In the genomic region with DNA sequence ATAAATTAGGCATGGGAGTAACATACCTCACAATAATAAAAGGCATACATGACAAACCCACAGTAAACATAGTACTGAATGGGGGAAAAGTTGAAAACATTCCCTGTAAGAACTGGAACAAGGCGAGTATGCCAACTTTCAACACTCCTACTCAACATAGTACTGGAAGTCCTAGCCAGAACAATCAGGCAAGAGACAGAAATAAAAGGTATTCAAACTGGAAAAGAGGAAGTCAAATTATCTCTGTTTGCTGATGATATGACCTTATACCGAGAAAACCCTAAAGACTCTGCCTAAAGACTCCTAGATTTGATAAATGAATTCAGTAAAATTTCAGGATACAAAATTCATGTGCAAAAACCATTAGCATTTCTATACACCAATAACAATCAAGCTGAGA, we compare ENCODE assay signal across 36 cellular contexts.
"Had no signal": no experiment of that assay in that cellular context is flagged by ENCODE, and none has a peak within 500 bp of the region (broad histone marks: within the 10 kb centered on the region; RNA-seq: fewer than 3 reads in every experiment).

No MANE protein-coding gene starts in this region.

- H3K4me3 ChIP-seq: adrenal gland, body of pancreas, MG63, Peyer's patch had no signal

- FAIRE-seq: astrocyte, bronchial epithelial cell had no signal

- DNase-seq: activated B cell treated with CpG ODN at 0.5 μM for 24 hours; activated CD4-positive, alpha-beta memory T cell treated with anti-CD3 and anti-CD28 coated beads for 36 hours; activated CD4-positive, alpha-beta T cell treated with anti-CD3 and anti-CD28 coated beads for 4 hours; activated CD4-positive, alpha-beta T cell treated with anti-CD3 and anti-CD28 coated beads, Interleukin-2, amount 50 U/mL, for 1 hour; activated CD4-positive, CD25-positive, alpha-beta regulatory T cell treated with anti-CD3 and anti-CD28 coated beads, Interleukin-2, amount 50 U/mL, for 72 hours; activated CD8-positive, alpha-beta memory T cell treated with anti-CD3 and anti-CD28 coated beads, Interleukin-2, amount 50 U/mL, for 4 hours; activated gamma-delta T cell treated with Interleukin-2 at 50 U/mL for 16 hours; activated naive CD4-positive, alpha-beta T cell treated with anti-CD3 and anti-CD28 coated beads for 36 hours; activated T-cell treated with anti-CD3 and anti-CD28 coated beads for 4 hours; activated T-cell treated with anti-CD3 and anti-CD28 coated beads, Interleukin-2, amount 50 U/mL, for 4 hours; adrenal gland; body of pancreas; caudate nucleus; cerebellar nuclear complex; Karpas-422; MG63; NCI-H1092 treated with DMSO at 0.1 percent for 48 hours; NCI-H1417; NCI-H146; NCI-H187 treated with DMSO at 0.1 percent for 48 hours; NCI-H2081; NCI-H345; NCI-H524 treated with DMSO at 0.1 percent for 48 hours; PC-3; Peyer's patch; RPMI8226; SIG-M5; SW 1271; T-helper 1 cell; T-helper 2 cell; T-helper 9 cell had no signal

- H3K27me3 ChIP-seq: adrenal gland, body of pancreas, MG63, Peyer's patch had no signal

- H3K27ac ChIP-seq: adrenal gland, body of pancreas, Peyer's patch, VCaP had no signal

- H3K36me3 ChIP-seq: adrenal gland, MG63, Peyer's patch had no signal

- ATAC-seq: activated naive CD4-positive, alpha-beta T cell treated with anti-CD3 and anti-CD28 coated beads, Interleukin-2, amount 50 U/mL, for 72 hours; activated T-cell treated with anti-CD3 and anti-CD28 coated beads, Interleukin-2, amount 50 U/mL, for 4 hours; body of pancreas; PC-3; SK-N-SH treated with all-trans-retinoic acid at 6 μM for 48 hours had no signal

- H3K4me1 ChIP-seq: adrenal gland, body of pancreas, Peyer's patch had no signal

- H3K9me3 ChIP-seq: adrenal gland, body of pancreas, MG63, Peyer's patch had no signal
